In genomic region chr3:126348308-126348920, GRCh38 we compare ENCODE assay signal across 13 cellular contexts. TPM values are rescaled to one million over a fixed set of nuclear protein-coding genes. Genes with fewer than 3 reads are reported as not detected.
DNase-seq lines count a peak whose midpoint lies in the region; ATAC-seq and TF ChIP-seq lines count a peak whose summit lies in the region.
"Had no signal": no experiment of that assay in that cellular context is flagged by ENCODE, and none has a peak within 500 bp of the region (broad histone marks: within the 10 kb centered on the region; RNA-seq: fewer than 3 reads in every experiment).

No MANE protein-coding gene starts in this region.

- H3K27me3 ChIP-seq in GM06990 (replicated peaks; ENCODE audit: control insufficient read depth, insufficient read depth, low read length) (no peaks in the 10 kb centered on the region), psoas muscle (ENCODE audit: insufficient read depth in 3 of 3, low read length in 2 of 3) (no peaks in the 10 kb centered on the region)

- 87 to 92% (median 87%) methylated on average over 12 of the region's 12 CpGs for WGBS in psoas muscle, 3 donors

- no peaks in the 10 kb centered on the region for H3K4me1 Mint-ChIP-seq in endothelial cell (ENCODE audit: unreplicated experiment)
- H3K4me1 Mint-ChIP-seq: activated naive CD8-positive, alpha-beta T cell treated with anti-CD3 and anti-CD28 coated beads, Interleukin-2, amount 50 U/mL, for 24 hours; stimulated activated effector memory CD8-positive, alpha-beta T cell treated with anti-CD3 and anti-CD28 coated beads, Interleukin-12 subunit alpha, Interleukin-12 subunit beta, amount 100 ng/mL, for 72 hours had no signal

- H3K36me3 Mint-ChIP-seq in endothelial cell (ENCODE audit: low read depth, unreplicated experiment) = no peaks in the 10 kb centered on the region
- H3K36me3 Mint-ChIP-seq: stimulated activated effector memory CD8-positive, alpha-beta T cell treated with anti-CD3 and anti-CD28 coated beads, Interleukin-12 subunit alpha, Interleukin-12 subunit beta, amount 100 ng/mL, for 72 hours had no signal

- DNase-seq in GM06990 (ENCODE audit: extremely low read depth, insufficient read length) (no peak), endothelial cell (ENCODE audit: low spot score) (no peak), psoas muscle (peak; percentile 11 to 43), GM20000 (ENCODE audit: low spot score) (no peak), cortex of kidney (lab: John Stamatoyannopoulos, UW) (no peak), GM03348 (ENCODE audit: low spot score) (no peak)
- peak; percentile 7 for DNase-seq in Jurkat, Clone E6-1 (ENCODE audit: low read depth, low spot score)
- DNase-seq: activated naive CD8-positive, alpha-beta T cell treated with anti-CD3 and anti-CD28 coated beads, Interleukin-2, amount 50 U/mL, for 24 hours; mammary epithelial cell had no signal

- H3K4me3 Mint-ChIP-seq in endothelial cell (ENCODE audit: unreplicated experiment) = no peak overlapping the region
- H3K4me3 Mint-ChIP-seq: activated naive CD8-positive, alpha-beta T cell treated with anti-CD3 and anti-CD28 coated beads, Interleukin-2, amount 50 U/mL, for 24 hours; stimulated activated effector memory CD8-positive, alpha-beta T cell treated with anti-CD3 and anti-CD28 coated beads, Interleukin-12 subunit alpha, Interleukin-12 subunit beta, amount 100 ng/mL, for 72 hours had no signal

- no peak overlapping the region for H3K27ac Mint-ChIP-seq in endothelial cell (ENCODE audit: unreplicated experiment)
- H3K27ac Mint-ChIP-seq: activated naive CD8-positive, alpha-beta T cell treated with anti-CD3 and anti-CD28 coated beads, Interleukin-2, amount 50 U/mL, for 24 hours; stimulated activated effector memory CD8-positive, alpha-beta T cell treated with anti-CD3 and anti-CD28 coated beads, Interleukin-12 subunit alpha, Interleukin-12 subunit beta, amount 100 ng/mL, for 72 hours had no signal

- H3K36me3 ChIP-seq in GM06990 (ENCODE audit: control insufficient read depth, insufficient read depth, low read length) = no peaks in the 10 kb centered on the region
- peaks cover 0 to 60% of the 10 kb centered on the region in 2 donors for H3K36me3 ChIP-seq in psoas muscle (ENCODE audit: insufficient read depth in 1 of 2, low read depth in 1 of 2)

- ATAC-seq in psoas muscle (peak in 2 of 4 donors; percentile 29 to 30), GM21381 (IDR thresholded peaks at IDR 0.05; ENCODE audit: unreplicated experiment) (no peak)
- ATAC-seq: activated naive CD8-positive, alpha-beta T cell treated with anti-CD3 and anti-CD28 coated beads, Interleukin-2, amount 50 U/mL, for 24 hours; stimulated activated effector memory CD8-positive, alpha-beta T cell treated with anti-CD3 and anti-CD28 coated beads, Interleukin-12 subunit alpha, Interleukin-12 subunit beta, amount 100 ng/mL, for 72 hours had no signal

- H3K27me3 Mint-ChIP-seq in endothelial cell (ENCODE audit: unreplicated experiment) = peaks cover 7% of the 10 kb centered on the region
- H3K27me3 Mint-ChIP-seq: activated naive CD8-positive, alpha-beta T cell treated with anti-CD3 and anti-CD28 coated beads, Interleukin-2, amount 50 U/mL, for 24 hours had no signal

- intact Hi-C loops in psoas muscle (cut with DNase I) = no loop called here

- H3K4me1 ChIP-seq in psoas muscle = peaks cover 58% of the 10 kb centered on the region

- H3K4me3 ChIP-seq in GM06990 (replicated peaks; ENCODE audit: low read depth, low read length) = no peak overlapping the region
- no peak overlapping the region for H3K4me3 ChIP-seq in Jurkat, Clone E6-1 (ENCODE audit: low read length)
- no peak overlapping the region for H3K4me3 ChIP-seq in psoas muscle
- H3K4me3 ChIP-seq: smooth muscle cell had no signal

- H3K9me3 ChIP-seq in psoas muscle = no peaks in the 10 kb centered on the region

- no peaks in the 10 kb centered on the region for H3K9me3 Mint-ChIP-seq in endothelial cell (ENCODE audit: unreplicated experiment)
- H3K9me3 Mint-ChIP-seq: activated naive CD8-positive, alpha-beta T cell treated with anti-CD3 and anti-CD28 coated beads, Interleukin-2, amount 50 U/mL, for 24 hours; stimulated activated effector memory CD8-positive, alpha-beta T cell treated with anti-CD3 and anti-CD28 coated beads, Interleukin-12 subunit alpha, Interleukin-12 subunit beta, amount 100 ng/mL, for 72 hours had no signal

- no peak overlapping the region for H3K27ac ChIP-seq in psoas muscle

- TF ChIP-seq CTCF in GM06990 (IDR thresholded peaks at IDR 0.05; ENCODE audit: insufficient read depth, low read length, poor library complexity, severe bottlenecking) = peak; percentile 11
- peak; percentile 30 for TF ChIP-seq CTCF in endothelial cell (IDR thresholded peaks at IDR 0.05; ENCODE audit: unreplicated experiment)
- TF ChIP-seq CTCF in psoas muscle (IDR thresholded peaks at IDR 0.05) = peak; percentile 10
- TF ChIP-seq CTCF in GM20000 (IDR thresholded peaks at IDR 0.05; ENCODE audit: extremely low read depth, missing control alignments) = no peak

RNA-seq across cellular contexts. Expression of gene KLF15, which starts 8.8 kb away (rescaled TPM):
- polyA plus RNA-seq in Jurkat, Clone E6-1 (2012; ENCODE audit: insufficient read depth, insufficient read length) = 0.79 TPM
- total RNA-seq in endothelial cell (ENCODE audit: unreplicated experiment) = 0.67 TPM
- total RNA-seq in psoas muscle = 10 to 100 TPM; 13.2 to 64.0 (median 33.0) TPM
- 10 to 100 TPM; 13.4 to 77.6 (median 44.0) TPM for polyA plus RNA-seq in psoas muscle
- total RNA-seq: smooth muscle cell had no signal
- polyA plus RNA-seq: smooth muscle cell had no signal

RNA-seq across cellular contexts. Expression of gene CFAP100, which starts 46.3 kb away (rescaled TPM):
- not detected for polyA plus RNA-seq in Jurkat, Clone E6-1 (2012; ENCODE audit: insufficient read depth, insufficient read length)
- total RNA-seq in endothelial cell (ENCODE audit: unreplicated experiment) = not detected
- not detected for total RNA-seq in psoas muscle
- polyA plus RNA-seq in psoas muscle = not detected
- total RNA-seq: Daoy, mammary epithelial cell, smooth muscle cell had no signal
- polyA plus RNA-seq: mammary epithelial cell, smooth muscle cell had no signal

Comparison
In these comparisons a context has a peak if more than half of its experiments do, and no peak if none do; other contexts are left out.
1. DNase-seq: peak in Jurkat, Clone E6-1 (single experiment) and psoas muscle (2 of 2); none in GM06990 (single experiment), endothelial cell (single experiment), GM20000 (single experiment), cortex of kidney (single experiment) and GM03348 (single experiment).